Comparison of ENCODE assay signal across 16 cellular contexts in the genomic region with DNA sequence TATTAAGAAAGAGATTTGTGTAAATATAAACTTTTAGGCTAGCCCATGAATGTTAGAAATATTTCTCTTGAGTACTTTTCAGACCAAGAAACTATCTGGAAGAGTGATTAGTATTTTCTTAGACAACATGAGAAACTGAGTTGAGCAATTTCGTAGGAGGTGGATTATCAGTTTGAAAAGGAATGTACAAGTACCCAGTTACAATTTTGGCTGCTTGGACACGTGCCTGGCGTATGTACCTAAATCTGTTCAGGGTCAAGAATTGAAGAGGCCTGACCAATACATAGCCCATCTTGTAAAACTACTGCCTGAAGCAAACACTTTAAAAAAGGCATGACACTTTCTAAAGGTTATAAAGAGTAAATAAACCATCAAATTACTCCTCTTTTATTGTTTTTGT.
"Had no signal": no experiment of that assay in that cellular context is flagged by ENCODE, and none has a peak within 500 bp of the region (broad histone marks: within the 10 kb centered on the region; RNA-seq: fewer than 3 reads in every experiment).

No MANE protein-coding gene starts in this region.

- DNase-seq: KBM-7, MV-4-11, NCI-H1048, NCI-H1105, NCI-H1417, NCI-H1436 treated with DMSO at 0.1 percent for 48 hours, NCI-H1694, NCI-H187 treated with DMSO at 0.1 percent for 48 hours, NCI-H2029 treated with DMSO at 0.1 percent for 48 hours, NCI-H2171 treated with DMSO at 0.1 percent for 48 hours, NCI-H524, NCI-H69, NCI-H774, RPMI8226, SHP77, SK-N-SH had no signal

- H3K4me2 ChIP-seq: SK-N-SH had no signal

- H3K9ac ChIP-seq: SK-N-SH had no signal

- H3K9me3 ChIP-seq: SK-N-SH had no signal
